Comparison of ENCODE assay signal across 1 cellular context in the genomic region with DNA sequence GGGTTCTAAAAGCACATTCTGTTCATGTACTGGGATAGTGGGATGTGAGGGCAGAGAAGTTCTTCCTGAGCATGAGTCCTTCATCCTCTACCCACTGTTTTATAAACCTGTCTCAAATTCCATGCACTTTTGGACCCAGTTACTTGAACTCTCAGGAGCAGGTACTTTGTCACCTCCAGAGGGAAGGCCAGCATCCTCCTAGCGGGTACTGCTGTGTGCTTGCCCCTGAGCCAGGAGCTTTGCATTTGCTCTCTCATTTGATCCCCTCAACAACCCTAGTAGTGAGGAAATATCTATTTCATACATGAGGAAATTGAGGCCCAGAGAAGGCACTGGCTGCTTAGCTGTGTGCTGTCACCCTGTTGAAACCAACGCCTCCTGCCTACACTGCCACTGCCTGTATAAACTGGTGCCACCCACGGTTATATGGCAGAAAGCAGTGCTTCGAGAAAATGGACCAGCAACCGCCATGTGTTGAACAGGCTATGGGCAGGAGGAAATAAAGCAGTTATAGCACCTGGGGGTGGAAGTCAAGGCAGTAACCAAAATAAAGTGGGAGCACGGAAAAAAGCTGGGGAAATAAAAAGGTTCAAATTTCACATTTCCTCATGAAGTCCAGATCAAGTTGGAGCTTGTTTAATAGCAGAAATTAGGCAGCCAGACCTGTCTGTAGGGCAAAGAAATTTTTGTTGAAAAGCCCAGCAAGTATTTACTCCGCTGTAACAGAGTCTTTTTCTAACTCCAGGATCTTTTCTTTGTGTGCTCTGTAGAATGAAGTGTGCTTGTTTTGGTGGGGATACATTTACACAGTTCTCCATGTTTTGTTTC.
TF ChIP-seq lines count a peak whose summit lies in the region.

No MANE protein-coding gene starts in this region.

TF ChIP-seq in H1, 55 proteins besides CTCF, POLR2A, EP300 and RAD21:
- TF ChIP-seq GABPA (IDR thresholded peaks at IDR 0.05; ENCODE audit: borderline replicate concordance, insufficient read depth, low read length) = no peak
